10 cellular contexts compared by ENCODE assay signal in the genomic region with DNA sequence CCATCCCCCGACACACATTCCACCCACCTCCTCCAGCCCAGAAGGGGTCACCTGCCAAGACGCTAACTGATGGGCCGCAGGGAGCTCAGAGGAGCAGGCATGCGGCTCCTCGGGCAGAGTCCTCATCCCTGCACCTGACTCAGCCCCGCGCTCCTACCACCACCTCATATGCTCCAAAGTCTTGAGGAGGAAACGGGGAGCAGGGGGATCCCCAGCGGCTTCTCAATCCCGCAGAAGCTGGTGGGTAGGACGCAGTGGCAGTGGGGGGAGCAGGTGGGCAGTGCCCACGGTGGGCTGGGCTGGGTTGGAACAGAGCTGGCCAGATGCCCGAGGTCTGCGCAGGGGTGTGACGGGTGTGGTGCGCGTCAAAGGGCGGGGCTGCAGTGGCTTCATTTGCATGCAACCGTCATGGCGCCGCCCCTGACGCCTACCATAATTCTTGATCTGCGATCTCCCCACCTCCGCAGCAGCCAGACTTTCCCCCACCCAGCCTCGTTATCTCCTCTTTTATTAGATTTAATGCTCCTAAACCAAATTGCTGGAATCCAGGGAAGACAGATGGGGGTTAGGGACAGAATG. TPM values are rescaled to one million over a fixed set of nuclear protein-coding genes. Genes with fewer than 3 reads are reported as not detected.
DNase-seq lines count a peak whose midpoint lies in the region; ATAC-seq and TF ChIP-seq lines count a peak whose summit lies in the region.
"Had no signal": no experiment of that assay in that cellular context is flagged by ENCODE, and none has a peak within 500 bp of the region (broad histone marks: within the 10 kb centered on the region; RNA-seq: fewer than 3 reads in every experiment).

No MANE protein-coding gene starts in this region.

- H3K36me3 Mint-ChIP-seq in activated CD8-positive, alpha-beta memory T cell treated with anti-CD3 and anti-CD28 coated beads, Interleukin-2, amount 10 ng/mL, durations not matched to agents 7 days and 5 days = no peaks in the 10 kb centered on the region

- H3K9me3 Mint-ChIP-seq in activated CD8-positive, alpha-beta memory T cell treated with anti-CD3 and anti-CD28 coated beads, Interleukin-2, amount 10 ng/mL, durations not matched to agents 7 days and 5 days (ENCODE audit: low read depth) = no peaks in the 10 kb centered on the region

- TF ChIP-seq POLR2A in esophagus squamous epithelium (IDR thresholded peaks at IDR 0.05) = no peak

- H3K27ac Mint-ChIP-seq in activated CD8-positive, alpha-beta memory T cell treated with anti-CD3 and anti-CD28 coated beads, Interleukin-2, amount 10 ng/mL, durations not matched to agents 7 days and 5 days = no peak overlapping the region

- H3K9ac ChIP-seq in rectal smooth muscle tissue (ENCODE audit: low read length) = no peak overlapping the region

- no peaks in the 10 kb centered on the region for H3K27me3 ChIP-seq in esophagus squamous epithelium
- no peaks in the 10 kb centered on the region for H3K27me3 ChIP-seq in rectal smooth muscle tissue (ENCODE audit: control insufficient read depth, insufficient read depth, low read length)
- no peaks in the 10 kb centered on the region for H3K27me3 ChIP-seq in effector memory CD4-positive, alpha-beta T cell (replicated peaks; ENCODE audit: control insufficient read depth, insufficient read depth, low read length, poor library complexity, severe bottlenecking)
- H3K27me3 ChIP-seq: uterus had no signal

- H3K4me1 Mint-ChIP-seq in activated CD8-positive, alpha-beta memory T cell treated with anti-CD3 and anti-CD28 coated beads, Interleukin-2, amount 10 ng/mL, durations not matched to agents 7 days and 5 days = no peaks in the 10 kb centered on the region

- peak overlapping the region; percentile 11 to 46 (median 27) for H3K4me3 ChIP-seq in esophagus squamous epithelium
- H3K4me3 ChIP-seq in rectal smooth muscle tissue (ENCODE audit: low read length) = peak overlapping the region; percentile 32
- no peak overlapping the region for H3K4me3 ChIP-seq in effector memory CD4-positive, alpha-beta T cell (ENCODE audit: insufficient read depth, low read depth, low read length, poor library complexity, severe bottlenecking)
- H3K4me3 ChIP-seq: uterus had no signal

- TF ChIP-seq CTCF in esophagus squamous epithelium (IDR thresholded peaks at IDR 0.05) = no peak

- H3K9me3 ChIP-seq in esophagus squamous epithelium = no peaks in the 10 kb centered on the region
- H3K9me3 ChIP-seq in effector memory CD4-positive, alpha-beta T cell (ENCODE audit: control insufficient read depth, low read length) = no peaks in the 10 kb centered on the region
- H3K9me3 ChIP-seq: uterus had no signal

- peaks cover 20% of the 10 kb centered on the region for H3K27me3 Mint-ChIP-seq in activated CD8-positive, alpha-beta memory T cell treated with anti-CD3 and anti-CD28 coated beads, Interleukin-2, amount 10 ng/mL, durations not matched to agents 7 days and 5 days

- no peak for ATAC-seq in activated CD8-positive, alpha-beta memory T cell treated with anti-CD3 and anti-CD28 coated beads, Interleukin-2, amount 10 ng/mL, durations not matched to agents 7 days and 5 days
- no peak for ATAC-seq in GM21528 (IDR thresholded peaks at IDR 0.05; ENCODE audit: low FRiP score, unreplicated experiment)

- DNase-seq in DMS79 treated with DMSO at 0.1 percent for 48 hours (lab: John Stamatoyannopoulos, UW) (peak; percentile 49), NCI-H460 (ENCODE audit: extremely low read depth, low read depth) (peak; percentile 59), esophagus squamous epithelium (lab: John Stamatoyannopoulos, UW) (no peak)
- DNase-seq in activated CD8-positive, alpha-beta memory T cell treated with anti-CD3 and anti-CD28 coated beads, Interleukin-2, amount 10 ng/mL, durations not matched to agents 7 days and 5 days = no peak
- no peak for DNase-seq in effector memory CD4-positive, alpha-beta T cell
- no peak for DNase-seq in activated CD8-positive, alpha-beta memory T cell treated with anti-CD3 and anti-CD28 coated beads, Interleukin-2, amount 50 U/mL, for 48 hours
- DNase-seq: dermis blood vessel endothelial cell, uterus had no signal

- CTCF ChIA-PET in activated CD8-positive, alpha-beta memory T cell treated with anti-CD3 and anti-CD28 coated beads, Interleukin-2, amount 10 ng/mL, durations not matched to agents 7 days and 5 days (lab: Charles Lee) = no interaction called here

- H3K4me3 Mint-ChIP-seq in activated CD8-positive, alpha-beta memory T cell treated with anti-CD3 and anti-CD28 coated beads, Interleukin-2, amount 10 ng/mL, durations not matched to agents 7 days and 5 days = no peak overlapping the region

- H3K27ac ChIP-seq in esophagus squamous epithelium (peak overlapping the region; percentile 82 to 90 (median 86)), rectal smooth muscle tissue (ENCODE audit: low read depth, low read length) (peak overlapping the region; percentile 40)
- no peak overlapping the region for H3K27ac ChIP-seq in effector memory CD4-positive, alpha-beta T cell (ENCODE audit: insufficient read depth, low read length, poor library complexity, severe bottlenecking)
- H3K27ac ChIP-seq: uterus had no signal

- H3K4me1 ChIP-seq in esophagus squamous epithelium = peaks cover 33 to 45% (median 35%) of the 10 kb centered on the region in 3 donors
- peaks cover 2% of the 10 kb centered on the region for H3K4me1 ChIP-seq in rectal smooth muscle tissue (ENCODE audit: control insufficient read depth, insufficient read depth, low read length)
- H3K4me1 ChIP-seq in effector memory CD4-positive, alpha-beta T cell (ENCODE audit: control insufficient read depth, insufficient read depth, low read length, poor library complexity, severe bottlenecking) = no peaks in the 10 kb centered on the region
- H3K4me1 ChIP-seq: uterus had no signal

- intact Hi-C loops in esophagus squamous epithelium (cut with DNase I) = no loop called here

- WGBS in esophagus squamous epithelium, 2 donors = 22 to 36% methylated on average over 16 to 19 of the region's 25 CpGs

- no peaks in the 10 kb centered on the region for H3K36me3 ChIP-seq in esophagus squamous epithelium
- H3K36me3 ChIP-seq in rectal smooth muscle tissue (ENCODE audit: control insufficient read depth, insufficient read depth, low read length) = no peaks in the 10 kb centered on the region
- no peaks in the 10 kb centered on the region for H3K36me3 ChIP-seq in effector memory CD4-positive, alpha-beta T cell (ENCODE audit: control insufficient read depth, insufficient read depth, low read length)
- H3K36me3 ChIP-seq: uterus had no signal

RNA-seq across cellular contexts. Expression of a gene that starts 39.0 kb away (rescaled TPM):
- 13.7 and 14.6 TPM in 2 replicates for total RNA-seq in NCI-H460 (2014; rRNA removed; shearing (Covaris generic))
- polyA plus RNA-seq in NCI-H460 (2014; cell fraction: nucleus; rRNA removed) = 19.3 and 22.8 TPM in 2 replicates
- 100 to 1,000 TPM; 108 to 121 (median 109) TPM for total RNA-seq in esophagus squamous epithelium
- not detected for total RNA-seq in activated CD8-positive, alpha-beta memory T cell treated with anti-CD3 and anti-CD28 coated beads, Interleukin-2, amount 10 ng/mL, durations not matched to agents 7 days and 5 days

Comparison
In these comparisons a context has a peak if more than half of its experiments do, and no peak if none do; other contexts are left out.
1. DNase-seq: peak in DMS79 treated with DMSO at 0.1 percent for 48 hours (single experiment) and NCI-H460 (single experiment); none in esophagus squamous epithelium (single experiment), activated CD8-positive, alpha-beta memory T cell treated with anti-CD3 and anti-CD28 coated beads, Interleukin-2, amount 10 ng/mL, durations not matched to agents 7 days and 5 days (single experiment), effector memory CD4-positive, alpha-beta T cell (0 of 3) and activated CD8-positive, alpha-beta memory T cell treated with anti-CD3 and anti-CD28 coated beads, Interleukin-2, amount 50 U/mL, for 48 hours (single experiment).
2. RNA of a gene that starts 39.0 kb away (total RNA-seq): 108 to 121 TPM in esophagus squamous epithelium and 13.7 to 14.6 TPM in NCI-H460; not detected in activated CD8-positive, alpha-beta memory T cell treated with anti-CD3 and anti-CD28 coated beads, Interleukin-2, amount 10 ng/mL, durations not matched to agents 7 days and 5 days; every median in the first group is over 10 times any median in the second.